Comparison of ENCODE assay signal across 1 cellular context in the genomic region with DNA sequence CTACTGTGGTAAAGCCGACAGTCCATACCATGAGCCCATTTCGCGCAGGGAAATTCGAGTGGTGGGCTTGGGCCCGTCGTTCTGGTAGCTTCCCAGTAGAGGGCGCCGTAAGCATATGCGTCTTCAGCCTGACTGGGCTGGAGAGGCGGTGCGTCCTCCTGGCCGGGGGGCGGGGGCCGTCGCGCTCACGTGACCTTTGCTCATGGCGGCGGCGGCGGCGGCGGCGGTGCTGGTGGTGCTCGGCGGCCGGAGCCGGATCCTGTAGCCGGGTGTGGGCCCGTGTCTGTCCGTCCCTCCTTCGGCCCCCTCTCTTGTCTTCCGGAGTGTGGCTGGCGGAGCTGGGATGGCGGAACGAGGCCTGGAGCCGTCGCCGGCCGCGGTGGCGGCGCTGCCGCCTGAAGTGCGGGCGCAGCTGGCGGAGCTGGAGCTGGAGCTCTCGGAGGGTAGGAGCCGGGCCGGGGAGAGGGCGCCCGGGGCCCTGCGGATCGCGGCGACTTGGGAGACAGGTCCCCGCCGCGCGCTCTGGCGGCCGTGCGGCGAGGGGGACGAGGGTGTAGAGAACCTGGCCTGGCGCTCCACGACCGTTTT.
TF ChIP-seq lines count a peak whose summit lies in the region.

A gene with protein sequence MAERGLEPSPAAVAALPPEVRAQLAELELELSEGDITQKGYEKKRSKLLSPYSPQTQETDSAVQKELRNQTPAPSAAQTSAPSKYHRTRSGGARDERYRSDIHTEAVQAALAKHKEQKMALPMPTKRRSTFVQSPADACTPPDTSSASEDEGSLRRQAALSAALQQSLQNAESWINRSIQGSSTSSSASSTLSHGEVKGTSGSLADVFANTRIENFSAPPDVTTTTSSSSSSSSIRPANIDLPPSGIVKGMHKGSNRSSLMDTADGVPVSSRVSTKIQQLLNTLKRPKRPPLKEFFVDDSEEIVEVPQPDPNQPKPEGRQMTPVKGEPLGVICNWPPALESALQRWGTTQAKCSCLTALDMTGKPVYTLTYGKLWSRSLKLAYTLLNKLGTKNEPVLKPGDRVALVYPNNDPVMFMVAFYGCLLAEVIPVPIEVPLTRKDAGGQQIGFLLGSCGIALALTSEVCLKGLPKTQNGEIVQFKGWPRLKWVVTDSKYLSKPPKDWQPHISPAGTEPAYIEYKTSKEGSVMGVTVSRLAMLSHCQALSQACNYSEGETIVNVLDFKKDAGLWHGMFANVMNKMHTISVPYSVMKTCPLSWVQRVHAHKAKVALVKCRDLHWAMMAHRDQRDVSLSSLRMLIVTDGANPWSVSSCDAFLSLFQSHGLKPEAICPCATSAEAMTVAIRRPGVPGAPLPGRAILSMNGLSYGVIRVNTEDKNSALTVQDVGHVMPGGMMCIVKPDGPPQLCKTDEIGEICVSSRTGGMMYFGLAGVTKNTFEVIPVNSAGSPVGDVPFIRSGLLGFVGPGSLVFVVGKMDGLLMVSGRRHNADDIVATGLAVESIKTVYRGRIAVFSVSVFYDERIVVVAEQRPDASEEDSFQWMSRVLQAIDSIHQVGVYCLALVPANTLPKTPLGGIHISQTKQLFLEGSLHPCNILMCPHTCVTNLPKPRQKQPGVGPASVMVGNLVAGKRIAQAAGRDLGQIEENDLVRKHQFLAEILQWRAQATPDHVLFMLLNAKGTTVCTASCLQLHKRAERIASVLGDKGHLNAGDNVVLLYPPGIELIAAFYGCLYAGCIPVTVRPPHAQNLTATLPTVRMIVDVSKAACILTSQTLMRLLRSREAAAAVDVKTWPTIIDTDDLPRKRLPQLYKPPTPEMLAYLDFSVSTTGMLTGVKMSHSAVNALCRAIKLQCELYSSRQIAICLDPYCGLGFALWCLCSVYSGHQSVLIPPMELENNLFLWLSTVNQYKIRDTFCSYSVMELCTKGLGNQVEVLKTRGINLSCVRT (N-terminal part only) (plus strand): TSS at position 188 of the 588 bp plus-strand sequence. CDS start 156 bp downstream, at position 344.

TF ChIP-seq in WTC11, 78 proteins besides CTCF, POLR2A, EP300 and RAD21 (continued from another document and continues in another):
- TF ChIP-seq ZNF416 (CRISPR knock-in tag; IDR thresholded peaks at IDR 0.05), result no peak; the same call in 1 of the 2 replicates
- TF ChIP-seq NR3C1 (CRISPR knock-in tag; conservative IDR thresholded peaks at IDR 0.05; ENCODE audit: low read depth), result no peak
- TF ChIP-seq CBFB (CRISPR knock-in tag; IDR thresholded peaks at IDR 0.05; ENCODE audit: low read depth), result 0 out of 2 replicates have a peak, but pooled peaks have one; percentile 26
- no peak for TF ChIP-seq NFE2L1 (CRISPR knock-in tag; IDR thresholded peaks at IDR 0.05)
- TF ChIP-seq, protein P1, sequence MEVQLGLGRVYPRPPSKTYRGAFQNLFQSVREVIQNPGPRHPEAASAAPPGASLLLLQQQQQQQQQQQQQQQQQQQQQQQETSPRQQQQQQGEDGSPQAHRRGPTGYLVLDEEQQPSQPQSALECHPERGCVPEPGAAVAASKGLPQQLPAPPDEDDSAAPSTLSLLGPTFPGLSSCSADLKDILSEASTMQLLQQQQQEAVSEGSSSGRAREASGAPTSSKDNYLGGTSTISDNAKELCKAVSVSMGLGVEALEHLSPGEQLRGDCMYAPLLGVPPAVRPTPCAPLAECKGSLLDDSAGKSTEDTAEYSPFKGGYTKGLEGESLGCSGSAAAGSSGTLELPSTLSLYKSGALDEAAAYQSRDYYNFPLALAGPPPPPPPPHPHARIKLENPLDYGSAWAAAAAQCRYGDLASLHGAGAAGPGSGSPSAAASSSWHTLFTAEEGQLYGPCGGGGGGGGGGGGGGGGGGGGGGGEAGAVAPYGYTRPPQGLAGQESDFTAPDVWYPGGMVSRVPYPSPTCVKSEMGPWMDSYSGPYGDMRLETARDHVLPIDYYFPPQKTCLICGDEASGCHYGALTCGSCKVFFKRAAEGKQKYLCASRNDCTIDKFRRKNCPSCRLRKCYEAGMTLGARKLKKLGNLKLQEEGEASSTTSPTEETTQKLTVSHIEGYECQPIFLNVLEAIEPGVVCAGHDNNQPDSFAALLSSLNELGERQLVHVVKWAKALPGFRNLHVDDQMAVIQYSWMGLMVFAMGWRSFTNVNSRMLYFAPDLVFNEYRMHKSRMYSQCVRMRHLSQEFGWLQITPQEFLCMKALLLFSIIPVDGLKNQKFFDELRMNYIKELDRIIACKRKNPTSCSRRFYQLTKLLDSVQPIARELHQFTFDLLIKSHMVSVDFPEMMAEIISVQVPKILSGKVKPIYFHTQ (CRISPR knock-in tag; IDR thresholded peaks at IDR 0.05), result no peak
- TF ChIP-seq SP1 (CRISPR knock-in tag; conservative IDR thresholded peaks at IDR 0.05), result peak; percentile 86
- TF ChIP-seq, protein P2, sequence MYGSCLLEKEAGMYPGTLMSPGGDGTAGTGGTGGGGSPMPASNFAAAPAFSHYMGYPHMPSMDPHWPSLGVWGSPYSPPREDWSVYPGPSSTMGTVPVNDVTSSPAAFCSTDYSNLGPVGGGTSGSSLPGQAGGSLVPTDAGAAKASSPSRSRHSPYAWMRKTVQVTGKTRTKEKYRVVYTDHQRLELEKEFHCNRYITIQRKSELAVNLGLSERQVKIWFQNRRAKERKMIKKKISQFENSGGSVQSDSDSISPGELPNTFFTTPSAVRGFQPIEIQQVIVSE (CRISPR knock-in tag; IDR thresholded peaks at IDR 0.05; ENCODE audit: borderline replicate concordance), result no peak
- TF ChIP-seq, protein P3, sequence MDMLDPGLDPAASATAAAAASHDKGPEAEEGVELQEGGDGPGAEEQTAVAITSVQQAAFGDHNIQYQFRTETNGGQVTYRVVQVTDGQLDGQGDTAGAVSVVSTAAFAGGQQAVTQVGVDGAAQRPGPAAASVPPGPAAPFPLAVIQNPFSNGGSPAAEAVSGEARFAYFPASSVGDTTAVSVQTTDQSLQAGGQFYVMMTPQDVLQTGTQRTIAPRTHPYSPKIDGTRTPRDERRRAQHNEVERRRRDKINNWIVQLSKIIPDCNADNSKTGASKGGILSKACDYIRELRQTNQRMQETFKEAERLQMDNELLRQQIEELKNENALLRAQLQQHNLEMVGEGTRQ (CRISPR knock-in tag; IDR thresholded peaks at IDR 0.05), result peak; percentile 99
- TF ChIP-seq, protein P4, sequence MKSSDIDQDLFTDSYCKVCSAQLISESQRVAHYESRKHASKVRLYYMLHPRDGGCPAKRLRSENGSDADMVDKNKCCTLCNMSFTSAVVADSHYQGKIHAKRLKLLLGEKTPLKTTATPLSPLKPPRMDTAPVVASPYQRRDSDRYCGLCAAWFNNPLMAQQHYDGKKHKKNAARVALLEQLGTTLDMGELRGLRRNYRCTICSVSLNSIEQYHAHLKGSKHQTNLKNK (CRISPR knock-in tag; IDR thresholded peaks at IDR 0.05), result no peak
- TF ChIP-seq SMAD4 (CRISPR knock-in tag; IDR thresholded peaks at IDR 0.05), result no peak
- TF ChIP-seq, protein P5, sequence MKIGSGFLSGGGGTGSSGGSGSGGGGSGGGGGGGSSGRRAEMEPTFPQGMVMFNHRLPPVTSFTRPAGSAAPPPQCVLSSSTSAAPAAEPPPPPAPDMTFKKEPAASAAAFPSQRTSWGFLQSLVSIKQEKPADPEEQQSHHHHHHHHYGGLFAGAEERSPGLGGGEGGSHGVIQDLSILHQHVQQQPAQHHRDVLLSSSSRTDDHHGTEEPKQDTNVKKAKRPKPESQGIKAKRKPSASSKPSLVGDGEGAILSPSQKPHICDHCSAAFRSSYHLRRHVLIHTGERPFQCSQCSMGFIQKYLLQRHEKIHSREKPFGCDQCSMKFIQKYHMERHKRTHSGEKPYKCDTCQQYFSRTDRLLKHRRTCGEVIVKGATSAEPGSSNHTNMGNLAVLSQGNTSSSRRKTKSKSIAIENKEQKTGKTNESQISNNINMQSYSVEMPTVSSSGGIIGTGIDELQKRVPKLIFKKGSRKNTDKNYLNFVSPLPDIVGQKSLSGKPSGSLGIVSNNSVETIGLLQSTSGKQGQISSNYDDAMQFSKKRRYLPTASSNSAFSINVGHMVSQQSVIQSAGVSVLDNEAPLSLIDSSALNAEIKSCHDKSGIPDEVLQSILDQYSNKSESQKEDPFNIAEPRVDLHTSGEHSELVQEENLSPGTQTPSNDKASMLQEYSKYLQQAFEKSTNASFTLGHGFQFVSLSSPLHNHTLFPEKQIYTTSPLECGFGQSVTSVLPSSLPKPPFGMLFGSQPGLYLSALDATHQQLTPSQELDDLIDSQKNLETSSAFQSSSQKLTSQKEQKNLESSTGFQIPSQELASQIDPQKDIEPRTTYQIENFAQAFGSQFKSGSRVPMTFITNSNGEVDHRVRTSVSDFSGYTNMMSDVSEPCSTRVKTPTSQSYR (CRISPR knock-in tag; IDR thresholded peaks at IDR 0.05), result no peak
- TF ChIP-seq ETV6 (CRISPR knock-in tag; IDR thresholded peaks at IDR 0.05), result peak; percentile 93
- TF ChIP-seq NR1H2 (CRISPR knock-in tag; IDR thresholded peaks at IDR 0.05), result no peak
- TF ChIP-seq, protein P6, sequence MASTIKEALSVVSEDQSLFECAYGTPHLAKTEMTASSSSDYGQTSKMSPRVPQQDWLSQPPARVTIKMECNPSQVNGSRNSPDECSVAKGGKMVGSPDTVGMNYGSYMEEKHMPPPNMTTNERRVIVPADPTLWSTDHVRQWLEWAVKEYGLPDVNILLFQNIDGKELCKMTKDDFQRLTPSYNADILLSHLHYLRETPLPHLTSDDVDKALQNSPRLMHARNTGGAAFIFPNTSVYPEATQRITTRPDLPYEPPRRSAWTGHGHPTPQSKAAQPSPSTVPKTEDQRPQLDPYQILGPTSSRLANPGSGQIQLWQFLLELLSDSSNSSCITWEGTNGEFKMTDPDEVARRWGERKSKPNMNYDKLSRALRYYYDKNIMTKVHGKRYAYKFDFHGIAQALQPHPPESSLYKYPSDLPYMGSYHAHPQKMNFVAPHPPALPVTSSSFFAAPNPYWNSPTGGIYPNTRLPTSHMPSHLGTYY (CRISPR knock-in tag; IDR thresholded peaks at IDR 0.05), result peak; percentile 40; the same call in 1 of the 2 replicates
- no peak for TF ChIP-seq NFATC4 (CRISPR knock-in tag; IDR thresholded peaks at IDR 0.05)
- TF ChIP-seq, protein P7, sequence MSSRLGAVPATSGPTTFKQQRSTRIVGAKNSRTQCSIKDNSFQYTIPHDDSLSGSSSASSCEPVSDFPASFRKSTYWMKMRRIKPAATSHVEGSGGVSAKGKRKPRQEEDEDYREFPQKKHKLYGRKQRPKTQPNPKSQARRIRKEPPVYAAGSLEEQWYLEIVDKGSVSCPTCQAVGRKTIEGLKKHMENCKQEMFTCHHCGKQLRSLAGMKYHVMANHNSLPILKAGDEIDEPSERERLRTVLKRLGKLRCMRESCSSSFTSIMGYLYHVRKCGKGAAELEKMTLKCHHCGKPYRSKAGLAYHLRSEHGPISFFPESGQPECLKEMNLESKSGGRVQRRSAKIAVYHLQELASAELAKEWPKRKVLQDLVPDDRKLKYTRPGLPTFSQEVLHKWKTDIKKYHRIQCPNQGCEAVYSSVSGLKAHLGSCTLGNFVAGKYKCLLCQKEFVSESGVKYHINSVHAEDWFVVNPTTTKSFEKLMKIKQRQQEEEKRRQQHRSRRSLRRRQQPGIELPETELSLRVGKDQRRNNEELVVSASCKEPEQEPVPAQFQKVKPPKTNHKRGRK (CRISPR knock-in tag; IDR thresholded peaks at IDR 0.05; ENCODE audit: borderline replicate concordance), result no peak
- TF ChIP-seq OVOL2 (CRISPR knock-in tag; IDR thresholded peaks at IDR 0.05; ENCODE audit: borderline replicate concordance), result no peak
- TF ChIP-seq, protein P8, sequence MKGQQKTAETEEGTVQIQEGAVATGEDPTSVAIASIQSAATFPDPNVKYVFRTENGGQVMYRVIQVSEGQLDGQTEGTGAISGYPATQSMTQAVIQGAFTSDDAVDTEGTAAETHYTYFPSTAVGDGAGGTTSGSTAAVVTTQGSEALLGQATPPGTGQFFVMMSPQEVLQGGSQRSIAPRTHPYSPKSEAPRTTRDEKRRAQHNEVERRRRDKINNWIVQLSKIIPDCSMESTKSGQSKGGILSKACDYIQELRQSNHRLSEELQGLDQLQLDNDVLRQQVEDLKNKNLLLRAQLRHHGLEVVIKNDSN (CRISPR knock-in tag; IDR thresholded peaks at IDR 0.05), result peak; percentile 98
- no peak for TF ChIP-seq ZNF219 (CRISPR knock-in tag; IDR thresholded peaks at IDR 0.05; ENCODE audit: borderline replicate concordance)
- TF ChIP-seq NR2C2 (CRISPR knock-in tag; IDR thresholded peaks at IDR 0.05), result no peak
- TF ChIP-seq, protein P9, sequence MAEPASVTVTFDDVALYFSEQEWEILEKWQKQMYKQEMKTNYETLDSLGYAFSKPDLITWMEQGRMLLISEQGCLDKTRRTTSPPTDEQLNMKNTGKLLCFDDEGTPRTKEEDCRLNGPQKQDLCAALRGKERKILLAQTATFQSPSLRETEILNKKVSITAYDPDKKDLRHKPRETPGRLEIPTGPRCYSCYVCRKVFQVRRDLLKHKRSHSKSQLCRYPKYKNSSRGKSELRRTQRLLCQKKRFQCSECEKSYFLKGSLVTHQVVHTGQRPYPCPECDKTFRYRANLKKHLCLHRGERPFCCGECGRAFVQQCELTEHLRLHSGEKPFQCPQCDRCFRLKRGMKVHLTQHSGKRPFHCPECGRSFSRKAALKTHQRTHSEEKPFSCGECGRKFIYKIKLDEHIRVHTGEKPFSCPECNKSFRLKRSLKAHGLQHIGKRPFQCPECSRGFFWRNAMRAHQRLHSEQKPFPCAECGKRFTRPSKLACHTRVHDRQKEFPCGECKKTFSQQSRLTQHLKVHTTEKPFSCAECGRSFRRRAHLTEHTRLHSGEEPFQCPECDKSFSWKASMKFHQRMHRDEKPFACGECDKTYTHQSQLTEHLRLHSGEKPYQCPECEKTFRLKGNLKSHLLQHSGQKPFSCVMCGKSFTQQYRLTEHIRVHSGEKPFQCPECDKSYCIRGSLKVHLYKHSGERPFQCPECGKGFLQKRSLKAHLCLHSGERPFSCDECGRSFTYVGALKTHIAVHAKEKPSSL (CRISPR knock-in tag; conservative IDR thresholded peaks at IDR 0.05), result no peak
- TF ChIP-seq, protein P10, sequence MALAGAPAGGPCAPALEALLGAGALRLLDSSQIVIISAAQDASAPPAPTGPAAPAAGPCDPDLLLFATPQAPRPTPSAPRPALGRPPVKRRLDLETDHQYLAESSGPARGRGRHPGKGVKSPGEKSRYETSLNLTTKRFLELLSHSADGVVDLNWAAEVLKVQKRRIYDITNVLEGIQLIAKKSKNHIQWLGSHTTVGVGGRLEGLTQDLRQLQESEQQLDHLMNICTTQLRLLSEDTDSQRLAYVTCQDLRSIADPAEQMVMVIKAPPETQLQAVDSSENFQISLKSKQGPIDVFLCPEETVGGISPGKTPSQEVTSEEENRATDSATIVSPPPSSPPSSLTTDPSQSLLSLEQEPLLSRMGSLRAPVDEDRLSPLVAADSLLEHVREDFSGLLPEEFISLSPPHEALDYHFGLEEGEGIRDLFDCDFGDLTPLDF (CRISPR knock-in tag; IDR thresholded peaks at IDR 0.05), result 0 out of 2 replicates have a peak, but pooled peaks have one; percentile 32
- TF ChIP-seq FOXK1 (CRISPR knock-in tag; IDR thresholded peaks at IDR 0.05), result peak; percentile 75
- TF ChIP-seq FOXJ3 (CRISPR knock-in tag; IDR thresholded peaks at IDR 0.05; ENCODE audit: borderline replicate concordance), result no peak
- TF ChIP-seq HMGA2 (CRISPR knock-in tag; IDR thresholded peaks at IDR 0.05), result no peak
- TF ChIP-seq, protein P11, sequence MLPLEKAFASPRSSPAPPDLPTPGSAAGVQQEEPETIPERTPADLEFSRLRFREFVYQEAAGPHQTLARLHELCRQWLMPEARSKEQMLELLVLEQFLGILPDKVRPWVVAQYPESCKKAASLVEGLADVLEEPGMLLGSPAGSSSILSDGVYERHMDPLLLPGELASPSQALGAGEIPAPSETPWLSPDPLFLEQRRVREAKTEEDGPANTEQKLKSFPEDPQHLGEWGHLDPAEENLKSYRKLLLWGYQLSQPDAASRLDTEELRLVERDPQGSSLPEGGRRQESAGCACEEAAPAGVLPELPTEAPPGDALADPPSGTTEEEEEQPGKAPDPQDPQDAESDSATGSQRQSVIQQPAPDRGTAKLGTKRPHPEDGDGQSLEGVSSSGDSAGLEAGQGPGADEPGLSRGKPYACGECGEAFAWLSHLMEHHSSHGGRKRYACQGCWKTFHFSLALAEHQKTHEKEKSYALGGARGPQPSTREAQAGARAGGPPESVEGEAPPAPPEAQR (CRISPR knock-in tag; IDR thresholded peaks at IDR 0.05), result no peak
- peak; percentile 80 for TF ChIP-seq ESRRA (CRISPR knock-in tag; IDR thresholded peaks at IDR 0.05; ENCODE audit: borderline replicate concordance)
- TF ChIP-seq MYBL2 (CRISPR knock-in tag; IDR thresholded peaks at IDR 0.05), result peak; percentile 78; the same call in 1 of the 2 replicates
- TF ChIP-seq ZBTB21 (CRISPR knock-in tag; IDR thresholded peaks at IDR 0.05; ENCODE audit: borderline replicate concordance), result 0 out of 2 replicates have a peak, but pooled peaks have one; percentile 19
- peak; percentile 71; the same call in 1 of the 2 replicates for TF ChIP-seq FOXP1 (CRISPR knock-in tag; IDR thresholded peaks at IDR 0.05; ENCODE audit: borderline replicate concordance)
